In genomic region chr13:110348751-110349150, GRCh38 we compare ENCODE assay signal across 22 cellular contexts. TPM values are rescaled to one million over a fixed set of nuclear protein-coding genes. Genes with fewer than 3 reads are reported as not detected.
DNase-seq lines count a peak whose midpoint lies in the region; ATAC-seq and TF ChIP-seq lines count a peak whose summit lies in the region.
"Had no signal": no experiment of that assay in that cellular context is flagged by ENCODE, and none has a peak within 500 bp of the region (broad histone marks: within the 10 kb centered on the region; RNA-seq: fewer than 3 reads in every experiment).

No MANE protein-coding gene starts in this region.

- WGBS in heart left ventricle, 4 donors = 53 to 64% (median 62%) methylated on average over 5 of the region's 5 CpGs
- 25 to 34% (median 28%) methylated on average over 5 of the region's 5 CpGs for WGBS in psoas muscle, 3 donors
- WGBS in aorta, 2 donors = 60 to 62% methylated on average over 5 of the region's 5 CpGs

- intact Hi-C loops in heart left ventricle (cut with DNase I) = loop anchor here in 1 of 10 donors (5.0 kb wide), 1 partner anchor 41 kb away; the partner anchor contains the start of genes COL4A1 and COL4A2
- intact Hi-C loops in left cardiac atrium (cut with DNase I) = loop anchor here in 1 of 2 donors (10.0 kb wide), 1 partner anchor 66 kb away; no protein-coding TSS in a partner anchor
- intact Hi-C loops in psoas muscle (cut with DNase I) = no loop called here
- intact Hi-C loops in uterus (cut with DNase I; ENCODE audit: low total_unique reads) = no loop called here
- intact Hi-C loops in aorta (cut with DNase I) = no loop called here

- peaks cover 10 to 73% (median 43%) of the 10 kb centered on the region in 12 donors for H3K4me1 ChIP-seq in heart left ventricle
- peaks cover 21% of the 10 kb centered on the region for H3K4me1 ChIP-seq in foreskin keratinocyte
- H3K4me1 ChIP-seq in psoas muscle = peaks cover 15% of the 10 kb centered on the region
- peaks cover 8 to 10% of the 10 kb centered on the region in 2 donors for H3K4me1 ChIP-seq in uterus
- peaks cover 0 to 1% of the 10 kb centered on the region in 2 donors for H3K4me1 ChIP-seq in aorta (ENCODE audit: control insufficient read depth in 1 of 2, insufficient read depth in 2 of 2, low read length in 2 of 2)

- H3K4me3 ChIP-seq in heart left ventricle = no peak overlapping the region
- H3K4me3 ChIP-seq in psoas muscle = no peak overlapping the region
- no peak overlapping the region for H3K4me3 ChIP-seq in uterus
- no peak overlapping the region for H3K4me3 ChIP-seq in aorta (ENCODE audit: low read length in 2 of 2)
- H3K4me3 ChIP-seq: GM12878 had no signal

- no peaks in the 10 kb centered on the region for H3K27me3 ChIP-seq in heart left ventricle
- H3K27me3 ChIP-seq in foreskin keratinocyte = no peaks in the 10 kb centered on the region
- peaks cover 0 to 16% (median 0%) of the 10 kb centered on the region in 3 donors for H3K27me3 ChIP-seq in psoas muscle (ENCODE audit: insufficient read depth in 3 of 3, low read length in 2 of 3)
- H3K27me3 ChIP-seq in uterus = no peaks in the 10 kb centered on the region
- H3K27me3 ChIP-seq in aorta (ENCODE audit: control insufficient read depth in 1 of 2, insufficient read depth in 2 of 2, low read length in 1 of 2) = no peaks in the 10 kb centered on the region

- H3K9me3 ChIP-seq in heart left ventricle = no peaks in the 10 kb centered on the region
- H3K9me3 ChIP-seq in psoas muscle = no peaks in the 10 kb centered on the region
- H3K9me3 ChIP-seq in uterus = no peaks in the 10 kb centered on the region
- H3K9me3 ChIP-seq in aorta (ENCODE audit: control insufficient read depth, low read length) = no peaks in the 10 kb centered on the region
- H3K9me3 ChIP-seq: neutrophil had no signal

- TF ChIP-seq POLR2A in heart left ventricle (IDR thresholded peaks at IDR 0.05) = no peak
- TF ChIP-seq POLR2A in uterus (IDR thresholded peaks at IDR 0.05) = no peak

- DNase-seq in heart left ventricle = no peak
- no peak for DNase-seq in left cardiac atrium
- DNase-seq in foreskin keratinocyte = no peak
- no peak for DNase-seq in psoas muscle
- DNase-seq in uterus = no peak
- no peak for DNase-seq in aorta
- DNase-seq: activated CD4-positive, alpha-beta T cell treated with anti-CD3 and anti-CD28 coated beads for 36 hours; activated naive CD8-positive, alpha-beta T cell treated with anti-CD3 and anti-CD28 coated beads, Interleukin-2, amount 50 U/mL, for 24 hours; C1 segment of cervical spinal cord; caudate nucleus; GF-D8; hippocampal formation; kidney; NCI-H1092; NCI-H2107; NCI-H526; stimulated activated CD4-positive, alpha-beta T cell treated with anti-CD3 and anti-CD28 coated beads, Interleukin-2, amount 100 ng/mL, for 48 hours had no signal

- no peaks in the 10 kb centered on the region for H3K36me3 ChIP-seq in heart left ventricle
- H3K36me3 ChIP-seq in psoas muscle (ENCODE audit: insufficient read depth in 1 of 2, low read depth in 1 of 2) = no peaks in the 10 kb centered on the region
- no peaks in the 10 kb centered on the region for H3K36me3 ChIP-seq in uterus
- no peaks in the 10 kb centered on the region for H3K36me3 ChIP-seq in aorta (ENCODE audit: control insufficient read depth in 1 of 2, insufficient read depth in 2 of 2, low read length in 1 of 2)
- H3K36me3 ChIP-seq: neutrophil had no signal

- TF ChIP-seq CTCF in heart left ventricle (IDR thresholded peaks at IDR 0.05) = no peak
- no peak for TF ChIP-seq CTCF in foreskin keratinocyte (conservative IDR thresholded peaks at IDR 0.05)
- no peak for TF ChIP-seq CTCF in psoas muscle (IDR thresholded peaks at IDR 0.05)
- TF ChIP-seq CTCF in uterus (IDR thresholded peaks at IDR 0.05) = no peak

- H3K27ac ChIP-seq in heart left ventricle (peak overlapping the region; percentile 27 to 95 (median 57)), foreskin keratinocyte (peak overlapping the region; percentile 7), psoas muscle (peak overlapping the region; percentile 57), uterus (peak overlapping the region; percentile 77 to 96), aorta (ENCODE audit: low read depth in 1 of 2, low read length in 2 of 2) (peak overlapping the region in 1 of 2 donors; percentile 62)
- H3K27ac ChIP-seq: neutrophil had no signal

- no peak for ATAC-seq in heart left ventricle
- ATAC-seq in left cardiac atrium = no peak
- no peak for ATAC-seq in foreskin keratinocyte
- no peak for ATAC-seq in psoas muscle
- ATAC-seq in GM18520 (IDR thresholded peaks at IDR 0.05; ENCODE audit: unreplicated experiment) = no peak
- no peak for ATAC-seq in aorta (ENCODE audit: low FRiP score)
- ATAC-seq in GM19395 (IDR thresholded peaks at IDR 0.05; ENCODE audit: unreplicated experiment) = no peak
- ATAC-seq: activated CD4-positive, alpha-beta T cell treated with anti-CD3 and anti-CD28 coated beads for 36 hours; activated naive CD8-positive, alpha-beta T cell treated with anti-CD3 and anti-CD28 coated beads, Interleukin-2, amount 50 U/mL, for 24 hours; activated T-helper 17 cell treated with anti-CD3 and anti-CD28 coated beads, Interleukin-2, amount 50 U/mL, for 72 hours; GM12878 had no signal

RNA-seq across cellular contexts. Expression of gene COL4A2, which starts 41.7 kb away (rescaled TPM):
- total RNA-seq in heart left ventricle = 100 to 1,000 TPM in 8 of 9 donors, 10 to 100 TPM in 1; 94.0 to 377 (median 166) TPM
- 100 to 1,000 TPM in 1 of 2 donors, 10 to 100 TPM in 1; 92.4 to 220 TPM for polyA plus RNA-seq in heart left ventricle
- total RNA-seq in left cardiac atrium = 100 to 1,000 TPM; 176 to 384 TPM
- total RNA-seq in foreskin keratinocyte = 126 and 178 TPM in 2 replicates
- 93.6 and 135 TPM in 2 replicates for polyA plus RNA-seq in foreskin keratinocyte
- total RNA-seq in psoas muscle = 10 to 100 TPM; 49.1 to 64.0 (median 59.9) TPM
- 10 to 100 TPM; 25.8 to 84.5 (median 37.9) TPM for polyA plus RNA-seq in psoas muscle
- total RNA-seq in uterus = 100 to 1,000 TPM; 157 to 606 (median 284) TPM
- total RNA-seq in aorta = 1,000 to 10,000 TPM in 1 of 2 donors, 100 to 1,000 TPM in 1; 693 to 1,110 TPM
- polyA plus RNA-seq in aorta = 100 to 1,000 TPM; 117 to 670 TPM
- total RNA-seq: activated CD4-positive, alpha-beta T cell treated with anti-CD3 and anti-CD28 coated beads for 36 hours had no signal

RNA-seq across cellular contexts. Expression of gene COL4A1, which starts 41.8 kb away (rescaled TPM):
- total RNA-seq in heart left ventricle (100 to 1,000 TPM in 8 of 9 donors, 10 to 100 TPM in 1; 91.9 to 428 (median 184) TPM), left cardiac atrium (100 to 1,000 TPM; 210 to 456 TPM), foreskin keratinocyte (46.0 and 80.9 TPM in 2 replicates), psoas muscle (100 to 1,000 TPM in 2 of 4 donors, 10 to 100 TPM in 2; 87.3 to 127 (median 110) TPM), uterus (100 to 1,000 TPM; 164 to 737 (median 209) TPM), aorta (100 to 1,000 TPM; 564 to 910 TPM)
- polyA plus RNA-seq in heart left ventricle (100 to 1,000 TPM in 1 of 2 donors, 10 to 100 TPM in 1; 52.6 to 194 TPM), foreskin keratinocyte (23.6 and 36.1 TPM in 2 replicates), psoas muscle (100 to 1,000 TPM in 1 of 3 donors, 10 to 100 TPM in 2; 39.0 to 115 (median 60.2) TPM), aorta (100 to 1,000 TPM in 1 of 2 donors, 10 to 100 TPM in 1; 73.3 to 379 TPM)
- total RNA-seq: activated T-helper 17 cell treated with anti-CD3 and anti-CD28 coated beads, Interleukin-2, amount 50 U/mL, for 72 hours had no signal
